ENCODE assay signal across 34 cellular contexts in the genomic region with DNA sequence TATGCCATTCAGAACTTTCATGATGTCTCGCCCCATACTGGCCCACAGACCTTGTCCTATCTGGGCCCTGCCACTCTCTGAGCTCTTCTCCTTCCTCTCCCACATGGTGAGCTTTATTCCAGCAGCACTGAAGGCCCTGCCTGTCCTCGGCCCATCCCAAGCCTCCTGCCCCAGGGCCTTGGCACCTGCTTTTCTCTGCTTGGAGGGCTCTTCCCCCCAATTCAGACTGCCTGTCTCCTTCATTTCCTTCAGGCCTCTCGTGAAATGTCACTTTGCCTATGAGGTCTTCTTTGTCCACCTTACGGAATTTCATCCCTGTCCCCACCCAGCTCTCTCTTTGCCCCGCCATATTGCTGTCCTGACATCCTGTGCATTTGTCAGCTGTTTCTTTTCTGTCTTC.
DNase-seq lines count a peak whose midpoint lies in the region; ATAC-seq, FAIRE-seq and TF ChIP-seq lines count a peak whose summit lies in the region.
"Had no signal": no experiment of that assay in that cellular context is flagged by ENCODE, and none has a peak within 500 bp of the region (broad histone marks: within the 10 kb centered on the region; RNA-seq: fewer than 3 reads in every experiment).

No MANE protein-coding gene starts in this region.

- no peak overlapping the region for H3K56ac ChIP-seq in H1 (replicated peaks; ENCODE audit: insufficient read length, low read depth, low read length)

- H4K5ac ChIP-seq in H1 (ENCODE audit: insufficient read length, low read depth, low read length): no peak overlapping the region

- no peak overlapping the region for H3K9ac ChIP-seq in H1 (replicated peaks in 1 of 4; ENCODE audit: extremely low read depth in 1 of 4, low read depth in 3 of 4, low read length in 3 of 4)
- H3K9ac ChIP-seq: BLaER1; BLaER1 treated with 17β-estradiol and CSF1 and Interleukin-3, amounts not matched to agents 10 nM and 100 nM had no signal

- DNase-seq in cardiac septum (ENCODE audit: low spot score): peak; percentile 38
- no peak for DNase-seq in left cardiac atrium
- no peak for DNase-seq in H1 (ENCODE audit: low read depth in 1 of 2, low spot score in 2 of 2)
- DNase-seq in osteoblast (ENCODE audit: insufficient read length, low spot score, missing footprints): peak; percentile 57
- DNase-seq in urothelium cell line (ENCODE audit: low spot score): no peak
- DNase-seq in DMS 273 treated with DMSO at 0.1 percent for 48 hours (lab: John Stamatoyannopoulos, UW): no peak
- DNase-seq in GM13977 (ENCODE audit: low spot score): no peak
- DNase-seq: 8988T; ACHN; AML-193; BE2C; C1 segment of cervical spinal cord; Caco-2; Calu3; CD4-positive, alpha-beta memory T cell; CD4-positive, alpha-beta T cell; CD4-positive, CD25-positive, alpha-beta regulatory T cell; CD8-positive, alpha-beta memory T cell; CD8-positive, alpha-beta T cell; COR-L47; DMS153; DMS53; DMS79; DMS79 treated with DMSO at 0.1 percent for 48 hours; DND-41; EL had no signal

- POLR2A ChIA-PET in HEK293 (lab: Yijun Ruan, JAX): no interaction called here
- POLR2A ChIA-PET in H1 (lab: Charles Lee; ENCODE audit: partially characterized antibody): interaction anchor here (1.3 to 1.4 kb wide), 2 partner anchors 9 to 48 kb away, joined by 3 read pairs; no protein-coding TSS in a partner anchor

- TF ChIP-seq EP300 in H1 (IDR thresholded peaks at IDR 0.05; ENCODE audit: borderline replicate concordance in 1 of 2, low read depth in 2 of 2, low read length in 2 of 2): no peak

- H3K4me3 ChIP-seq in HEK293 (ENCODE audit: low read depth, low read length): no peak overlapping the region
- H3K4me3 ChIP-seq in H1 (ENCODE audit: extremely low read depth in 1 of 4, insufficient read depth in 2 of 4, low read depth in 3 of 4, low read length in 4 of 4): no peak overlapping the region
- no peak overlapping the region for H3K4me3 ChIP-seq in osteoblast (ENCODE audit: insufficient read depth, low read length)
- H3K4me3 ChIP-seq: A549; BLaER1; BLaER1 treated with 17β-estradiol and CSF1 and Interleukin-3, amounts not matched to agents 10 nM and 100 nM had no signal

- CTCF ChIA-PET in HEK293 (lab: Yijun Ruan, JAX) (no interaction called here), H1 (lab: Charles Lee; ENCODE audit: partially characterized antibody) (interaction anchor here (0.6 to 1.4 kb wide), 3 partner anchors 10 to 1173 kb away, joined by 3 read pairs; no protein-coding TSS in a partner anchor)

- H3K4ac ChIP-seq in H1 (replicated peaks; ENCODE audit: insufficient read length, low read depth, low read length): no peak overlapping the region

- no peak overlapping the region for H3K14ac ChIP-seq in H1 (ENCODE audit: insufficient read length)

- H2BK15ac ChIP-seq in H1 (ENCODE audit: low read length): 0 out of 2 replicates have a peak overlapping the region, but pooled peaks have one; percentile 37

- H2AK5ac ChIP-seq in H1 (ENCODE audit: low read depth, low read length): peak overlapping the region; percentile 33; the same call in 1 of the 2 replicates

- no peak overlapping the region for H4K91ac ChIP-seq in H1 (replicated peaks; ENCODE audit: insufficient read length, low read length)

- no peak for ATAC-seq in left cardiac atrium
- ATAC-seq: A549; CD8-positive, alpha-beta T cell had no signal

- H2BK12ac ChIP-seq in H1 (ENCODE audit: low read depth, low read length): peak overlapping the region; percentile 64; the same call in 1 of the 2 replicates

- no peaks in the 10 kb centered on the region for H3K4me1 ChIP-seq in HEK293 (ENCODE audit: control insufficient read depth, insufficient read depth, low read length)
- H3K4me1 ChIP-seq in H1 (replicated peaks in 1 of 4; ENCODE audit: control insufficient read depth in 3 of 4, insufficient read depth in 4 of 4, low read length in 3 of 4): peaks cover 0 to 5% (median 1%) of the 10 kb centered on the region in 4 experiments; a peak in 2 of 7 replicates
- peaks cover 9% of the 10 kb centered on the region for H3K4me1 ChIP-seq in osteoblast (ENCODE audit: insufficient read depth, low read length)
- H3K4me1 ChIP-seq: A549, BE2C, BLaER1, Caco-2 had no signal

- 0 out of 2 replicates have a peak overlapping the region, but pooled peaks have one; percentile 16 for H3K18ac ChIP-seq in H1 (ENCODE audit: extremely low read depth, low read length)

- H3K23ac ChIP-seq in H1 (ENCODE audit: insufficient read length): no peak overlapping the region

- 83% methylated on average over 5 of the region's 5 CpGs; no CpG with 5 or more reads in 1 of the 2 experiments for WGBS in H1 (ENCODE audit: extremely low coverage in 1 of 2, insufficient coverage in 1 of 2, insufficient read length in 1 of 2, insufficient replicate concordance in 2 of 2, low coverage in 1 of 2, low lambda C conversion rate in 2 of 2, missing lambda C conversion rate in 1 of 2), 2 experiments

- H2BK5ac ChIP-seq in H1 (ENCODE audit: low read depth, low read length): no peak overlapping the region

- FAIRE-seq in H1 (lab: Jason Lieb, UNC): no peak
- FAIRE-seq in urothelium cell line (lab: Jason Lieb, UNC): no peak
- FAIRE-seq: A204.1, A549, D721Med had no signal

- H4K8ac ChIP-seq in H1 (ENCODE audit: extremely low read depth, insufficient read depth, low read length): no peak overlapping the region

- H3K4me2 ChIP-seq in H1 (ENCODE audit: insufficient read depth in 1 of 2, low read depth in 2 of 2, low read length in 2 of 2) (no peak overlapping the region), osteoblast (ENCODE audit: insufficient read depth, low read length) (no peak overlapping the region)
- H3K4me2 ChIP-seq: A549; BLaER1; BLaER1 treated with 17β-estradiol and CSF1 and Interleukin-3, amounts not matched to agents 10 nM and 100 nM had no signal

- H2BK120ac ChIP-seq in H1 (replicated peaks; ENCODE audit: low read depth, low read length): no peak overlapping the region

- TF ChIP-seq CTCF in HEK293 (tag by site-specific recombination; IDR thresholded peaks at IDR 0.05): no peak
- no peak for TF ChIP-seq CTCF in H1 (IDR thresholded peaks at IDR 0.05; ENCODE audit: control extremely low read depth in 1 of 3, insufficient read depth in 1 of 3, low read depth in 1 of 3, low read length in 3 of 3)
- no peak for TF ChIP-seq CTCF in osteoblast (IDR thresholded peaks at IDR 0.05; ENCODE audit: extremely low read depth, low read depth, low read length)
- TF ChIP-seq CTCF in GM13977 (IDR thresholded peaks at IDR 0.05; ENCODE audit: extremely low read depth, insufficient read depth, missing control alignments): no peak

- H2AFZ ChIP-seq in H1 (ENCODE audit: low read length) (no peak overlapping the region), osteoblast (ENCODE audit: low read length) (no peak overlapping the region)

- H3K9me3 ChIP-seq in HEK293 (ENCODE audit: control insufficient read depth, insufficient read depth, low read depth, low read length) (no peaks in the 10 kb centered on the region), H1 (ENCODE audit: insufficient read depth in 2 of 2, low read depth in 1 of 2, low read length in 1 of 2) (no peaks in the 10 kb centered on the region), osteoblast (ENCODE audit: low read depth, low read length) (no peaks in the 10 kb centered on the region)
- H3K9me3 ChIP-seq: A549, BE2C, BLaER1, Caco-2 had no signal

- H3K27ac ChIP-seq in HEK293 (ENCODE audit: extremely low read depth, low read depth, low read length): no peak overlapping the region
- no peak overlapping the region for H3K27ac ChIP-seq in H1 (ENCODE audit: low read depth, low read length)
- H3K27ac ChIP-seq in osteoblast (ENCODE audit: low read depth, low read length): no peak overlapping the region
- H3K27ac ChIP-seq: 22Rv1; A549; BLaER1; BLaER1 treated with 17β-estradiol and CSF1 and Interleukin-3, amounts not matched to agents 10 nM and 100 nM; C4-2B had no signal

- no peak for TF ChIP-seq POLR2A in H1 (IDR thresholded peaks at IDR 0.05; ENCODE audit: control extremely low read depth in 1 of 2, low read depth in 2 of 2, low read length in 2 of 2)

- H3K36me3 ChIP-seq in HEK293 (ENCODE audit: control insufficient read depth in 2 of 2, insufficient read depth in 1 of 2, low read length in 2 of 2) (no peaks in the 10 kb centered on the region), H1 (ENCODE audit: control insufficient read depth in 2 of 4, insufficient read depth in 4 of 4, low read length in 3 of 4) (no peaks in the 10 kb centered on the region), osteoblast (ENCODE audit: insufficient read depth, low read length) (no peaks in the 10 kb centered on the region)
- H3K36me3 ChIP-seq: BE2C; BLaER1; BLaER1 treated with 17β-estradiol and CSF1 and Interleukin-3, amounts not matched to agents 10 nM and 100 nM had no signal

- no peaks in the 10 kb centered on the region; a peak in 2 of 7 replicates for H3K27me3 ChIP-seq in H1 (replicated peaks in 1 of 4; ENCODE audit: control insufficient read depth in 3 of 4, extremely low read depth in 1 of 4, insufficient read depth in 3 of 4, low read length in 3 of 4)
- H3K27me3 ChIP-seq in osteoblast (ENCODE audit: insufficient read depth, low read length): no peaks in the 10 kb centered on the region
- H3K27me3 ChIP-seq: BE2C; BLaER1; BLaER1 treated with 17β-estradiol and CSF1 and Interleukin-3, amounts not matched to agents 10 nM and 100 nM had no signal

- in situ Hi-C loops in GM13977 (cut with MboI; ENCODE audit: low pct_unique_long_range_greater_than_20kb, low sequenced_read_pairs, unreplicated experiment): no loop called here

- no peaks in the 10 kb centered on the region for H3K79me2 ChIP-seq in H1 (ENCODE audit: control insufficient read depth in 1 of 2, insufficient read depth in 2 of 2, low read length in 2 of 2)
- H3K79me2 ChIP-seq in osteoblast (ENCODE audit: insufficient read depth, low read length): no peaks in the 10 kb centered on the region

- H2BK20ac ChIP-seq in H1 (ENCODE audit: low read length): no peak overlapping the region

- intact Hi-C loops in cardiac septum (cut with DNase I): no loop called here
- intact Hi-C loops in left cardiac atrium (cut with DNase I): no loop called here

- no peak for TF ChIP-seq RAD21 in H1 (IDR thresholded peaks at IDR 0.05 in 1 of 2, conservative IDR thresholded peaks at IDR 0.05 in 1 of 2; ENCODE audit: low read depth in 2 of 2, low read length in 2 of 2)

- H4K20me1 ChIP-seq in H1 (replicated peaks in 1 of 2; ENCODE audit: control insufficient read depth in 1 of 2, insufficient read depth in 2 of 2, low read length in 2 of 2) (no peaks in the 10 kb centered on the region), osteoblast (ENCODE audit: insufficient read depth, low read length) (no peaks in the 10 kb centered on the region)
- H4K20me1 ChIP-seq: BLaER1; BLaER1 treated with 17β-estradiol and CSF1 and Interleukin-3, amounts not matched to agents 10 nM and 100 nM had no signal

- peaks cover 2% of the 10 kb centered on the region; the same call in 1 of the 2 replicates for H3K23me2 ChIP-seq in H1 (ENCODE audit: low read depth, low read length)

- H3K79me1 ChIP-seq in H1 (ENCODE audit: low read depth, low read length): no peaks in the 10 kb centered on the region

TF ChIP-seq in HEK293, 187 proteins besides CTCF, POLR2A, EP300 and RAD21 (continues in another document):
- TF ChIP-seq ZNF623 (tag by site-specific recombination; IDR thresholded peaks at IDR 0.05): peak; percentile 61
- TF ChIP-seq OSR2 (tag by site-specific recombination; IDR thresholded peaks at IDR 0.05): no peak

Comparison
In these comparisons a context has a peak if more than half of its experiments do, and no peak if none do; other contexts are left out.
1. DNase-seq: peak in cardiac septum (single experiment) and osteoblast (single experiment); none in left cardiac atrium (single experiment), H1 (0 of 2), urothelium cell line (single experiment), DMS 273 treated with DMSO at 0.1 percent for 48 hours (single experiment) and GM13977 (single experiment).